ENCODE assay signal across 16 cellular contexts in genomic region chr11:15106201-15106965, GRCh38. TPM values are rescaled to one million over a fixed set of nuclear protein-coding genes. Genes with fewer than 3 reads are reported as not detected.
DNase-seq lines count a peak whose midpoint lies in the region; ATAC-seq and TF ChIP-seq lines count a peak whose summit lies in the region.
"Had no signal": no experiment of that assay in that cellular context is flagged by ENCODE, and none has a peak within 500 bp of the region (broad histone marks: within the 10 kb centered on the region; RNA-seq: fewer than 3 reads in every experiment).

No MANE protein-coding gene starts in this region.

- H3K9me3 Mint-ChIP-seq in activated CD4-positive, alpha-beta T cell treated with anti-CD3 and anti-CD28 coated beads, Interleukin-2, amount 10 ng/mL, durations not matched to agents 24 days and 14 days = no peaks in the 10 kb centered on the region
- H3K9me3 Mint-ChIP-seq: effector memory CD8-positive, alpha-beta T cell had no signal

- H3K36me3 Mint-ChIP-seq in activated CD4-positive, alpha-beta T cell treated with anti-CD3 and anti-CD28 coated beads, Interleukin-2, amount 10 ng/mL, durations not matched to agents 24 days and 14 days (ENCODE audit: low read depth) = no peaks in the 10 kb centered on the region

- H3K36me3 ChIP-seq in SJSA1 = no peaks in the 10 kb centered on the region
- H3K36me3 ChIP-seq: SJCRH30, tibial artery had no signal

- intact Hi-C loops in activated CD4-positive, alpha-beta T cell treated with anti-CD3 and anti-CD28 coated beads, Interleukin-2, amount 10 ng/mL, durations not matched to agents 24 days and 14 days (cut with micrococcal nuclease) = no loop called here

- no peaks in the 10 kb centered on the region for H3K27me3 ChIP-seq in SJSA1 (replicated peaks)
- H3K27me3 ChIP-seq in foreskin keratinocyte = no peaks in the 10 kb centered on the region
- H3K27me3 ChIP-seq: SJCRH30, tibial artery had no signal

- no peaks in the 10 kb centered on the region for H3K9me3 ChIP-seq in SJSA1 (replicated peaks)
- H3K9me3 ChIP-seq: A549, SJCRH30, tibial artery had no signal

- DNase-seq in activated CD4-positive, alpha-beta T cell treated with anti-CD3 and anti-CD28 coated beads, Interleukin-2, amount 10 ng/mL, durations not matched to agents 24 days and 14 days = peak; percentile 52
- no peak for DNase-seq in activated CD4-positive, alpha-beta T cell treated with anti-CD3 and anti-CD28 coated beads for 48 hours
- DNase-seq in SJSA1 (ENCODE audit: low read depth in 1 of 2, low spot score in 2 of 2) (peak; percentile 74 to 77), foreskin keratinocyte (peak; percentile 58 to 84), NCI-H2029 treated with DMSO at 0.1 percent for 48 hours (lab: John Stamatoyannopoulos, UW) (no peak), NCI-H1694 (lab: John Stamatoyannopoulos, UW) (no peak)
- DNase-seq: activated B cell treated with CpG ODN at 0.5 μM for 24 hours; amygdala; effector memory CD8-positive, alpha-beta T cell; NCI-H524; SJCRH30; tibial artery had no signal

- no peak for TF ChIP-seq CTCF in foreskin keratinocyte (conservative IDR thresholded peaks at IDR 0.05)

- H3K4me3 ChIP-seq in SJSA1 = no peak overlapping the region
- H3K4me3 ChIP-seq: A549, SJCRH30, tibial artery had no signal

- H3K4me3 Mint-ChIP-seq in activated CD4-positive, alpha-beta T cell treated with anti-CD3 and anti-CD28 coated beads, Interleukin-2, amount 10 ng/mL, durations not matched to agents 24 days and 14 days = no peak overlapping the region
- H3K4me3 Mint-ChIP-seq: activated B cell treated with CpG ODN at 0.5 μM for 24 hours; effector memory CD8-positive, alpha-beta T cell had no signal

- H3K27me3 Mint-ChIP-seq in activated CD4-positive, alpha-beta T cell treated with anti-CD3 and anti-CD28 coated beads, Interleukin-2, amount 10 ng/mL, durations not matched to agents 24 days and 14 days = peaks cover 10% of the 10 kb centered on the region
- H3K27me3 Mint-ChIP-seq: activated B cell treated with CpG ODN at 0.5 μM for 24 hours; effector memory CD8-positive, alpha-beta T cell had no signal

- H3K27ac Mint-ChIP-seq in activated CD4-positive, alpha-beta T cell treated with anti-CD3 and anti-CD28 coated beads, Interleukin-2, amount 10 ng/mL, durations not matched to agents 24 days and 14 days = no peak overlapping the region
- H3K27ac Mint-ChIP-seq: effector memory CD8-positive, alpha-beta T cell had no signal

- ATAC-seq in foreskin keratinocyte (peak; percentile 88), GM21717 (IDR thresholded peaks at IDR 0.05; ENCODE audit: unreplicated experiment) (no peak), HG03469 (IDR thresholded peaks at IDR 0.05; ENCODE audit: unreplicated experiment) (no peak)
- ATAC-seq: A549; effector memory CD8-positive, alpha-beta T cell; sciatic nerve had no signal

- H3K27ac ChIP-seq in SJSA1 (peak overlapping the region; percentile 66), foreskin keratinocyte (peak overlapping the region; percentile 81)
- H3K27ac ChIP-seq: A549, SJCRH30, tibial artery had no signal

- H3K4me1 ChIP-seq in SJSA1 (replicated peaks) = peaks cover 34% of the 10 kb centered on the region
- peaks cover 26% of the 10 kb centered on the region for H3K4me1 ChIP-seq in foreskin keratinocyte
- H3K4me1 ChIP-seq: A549, SJCRH30, tibial artery had no signal

- H3K4me1 Mint-ChIP-seq in activated CD4-positive, alpha-beta T cell treated with anti-CD3 and anti-CD28 coated beads, Interleukin-2, amount 10 ng/mL, durations not matched to agents 24 days and 14 days = peaks cover 14% of the 10 kb centered on the region

RNA-seq across cellular contexts. Expression of gene INSC, which starts 8.3 kb away (rescaled TPM):
- total RNA-seq in activated CD4-positive, alpha-beta T cell treated with anti-CD3 and anti-CD28 coated beads, Interleukin-2, amount 10 ng/mL, durations not matched to agents 24 days and 14 days = 0.09 TPM in 1 of 2 replicates, not detected in the other
- total RNA-seq in SJSA1 (2014; rRNA removed; shearing (Covaris generic)) = 0.26 TPM in 1 of 2 replicates, not detected in the other
- 0.07 and 0.35 TPM in 2 replicates for total RNA-seq in foreskin keratinocyte
- polyA plus RNA-seq in foreskin keratinocyte = 0.10 TPM in 1 of 2 replicates, not detected in the other
- total RNA-seq: activated B cell treated with CpG ODN at 0.5 μM for 24 hours, SJCRH30 had no signal
- polyA plus RNA-seq: A549 had no signal

RNA-seq across cellular contexts. Expression of gene CALCB, which starts 33.0 kb away (rescaled TPM):
- total RNA-seq in activated CD4-positive, alpha-beta T cell treated with anti-CD3 and anti-CD28 coated beads, Interleukin-2, amount 10 ng/mL, durations not matched to agents 24 days and 14 days = 0.58 and 0.99 TPM in 2 replicates
- total RNA-seq in SJSA1 (2014; rRNA removed; shearing (Covaris generic)) = not detected in 2 replicates
- not detected in 2 replicates for total RNA-seq in foreskin keratinocyte
- polyA plus RNA-seq in foreskin keratinocyte = not detected in 2 replicates
- total RNA-seq: sciatic nerve, SJCRH30 had no signal

Comparison
In these comparisons a context has a peak if more than half of its experiments do, and no peak if none do; other contexts are left out.
1. DNase-seq: peak in activated CD4-positive, alpha-beta T cell treated with anti-CD3 and anti-CD28 coated beads, Interleukin-2, amount 10 ng/mL, durations not matched to agents 24 days and 14 days (single experiment), SJSA1 (2 of 2) and foreskin keratinocyte (2 of 2); none in activated CD4-positive, alpha-beta T cell treated with anti-CD3 and anti-CD28 coated beads for 48 hours (single experiment), NCI-H2029 treated with DMSO at 0.1 percent for 48 hours (single experiment) and NCI-H1694 (single experiment).